Comparison of ENCODE assay signal across 22 cellular contexts in genomic region chr11:102241026-102241425, GRCh38.
DNase-seq lines count a peak whose midpoint lies in the region; ATAC-seq and TF ChIP-seq lines count a peak whose summit lies in the region.
"Had no signal": no experiment of that assay in that cellular context is flagged by ENCODE, and none has a peak within 500 bp of the region (broad histone marks: within the 10 kb centered on the region; RNA-seq: fewer than 3 reads in every experiment).

No MANE protein-coding gene starts in this region.

- POLR2A ChIA-PET in RWPE1 (lab: Yijun Ruan, JAX; ENCODE audit: low non-redundant PET): no interaction called here

- no peaks in the 10 kb centered on the region for H3K27me3 ChIP-seq in HAP-1 (ENCODE audit: low read depth)
- H3K27me3 ChIP-seq: gastrocnemius medialis had no signal

- in situ Hi-C loops in HAP-1 (cut with MboI; ENCODE audit: low sequenced_read_pairs): no loop called here

- no peaks in the 10 kb centered on the region for H3K36me3 ChIP-seq in HAP-1 (replicated peaks)
- H3K36me3 ChIP-seq: gastrocnemius medialis had no signal

- CTCF ChIA-PET in RWPE1 (lab: Yijun Ruan, JAX): no interaction called here

- no peaks in the 10 kb centered on the region for H3K9me3 ChIP-seq in HAP-1
- H3K9me3 ChIP-seq: gastrocnemius medialis had no signal

- H3K4me3 ChIP-seq in AG10803 (ENCODE audit: low read length) (no peak overlapping the region), HAP-1 (no peak overlapping the region)
- H3K4me3 ChIP-seq: gastrocnemius medialis had no signal

- TF ChIP-seq CTCF in AG10803 (conservative IDR thresholded peaks at IDR 0.05; ENCODE audit: low read length) (no peak), RWPE1 (conservative IDR thresholded peaks at IDR 0.05; ENCODE audit: low read depth) (no peak)

- ATAC-seq in GM19351 (IDR thresholded peaks at IDR 0.05; ENCODE audit: unreplicated experiment) (peak; percentile 45), left lobe of liver (no peak)
- ATAC-seq: gastrocnemius medialis, T-helper 17 cell had no signal

- no peaks in the 10 kb centered on the region for H3K4me1 ChIP-seq in HAP-1
- H3K4me1 ChIP-seq: gastrocnemius medialis had no signal

- peak; percentile 56 for DNase-seq in AG10803 (ENCODE audit: low read depth)
- DNase-seq in RWPE1 (ENCODE audit: low spot score): no peak
- DNase-seq in iris pigment epithelial cell (ENCODE audit: low read depth): peak; percentile 27
- DNase-seq in activated effector memory CD4-positive, alpha-beta T cell treated with anti-CD3 and anti-CD28 coated beads, Interleukin-2, amount 50 U/mL, for 16 hours: no peak
- no peak for DNase-seq in HAP-1 (ENCODE audit: low spot score in 2 of 2)
- DNase-seq in left lobe of liver (ENCODE audit: low spot score): no peak
- DNase-seq in NCI-H2081 treated with DMSO at 0.1 percent for 48 hours (lab: John Stamatoyannopoulos, UW): no peak
- DNase-seq: activated CD4-positive, alpha-beta T cell treated with anti-CD3 and anti-CD28 coated beads for 48 hours; activated T-cell treated with anti-CD3 and anti-CD28 coated beads, Interleukin-2, amount 50 U/mL, for 48 hours; AML-193; aorta; DMS79; effector CD8-positive, alpha-beta T cell; gastrocnemius medialis; islet precursor cell; MV-4-11; NCI-H446; retina; stimulated activated CD4-positive, alpha-beta T cell treated with anti-CD3 and anti-CD28 coated beads, Interleukin-1b, Interleukin-23, amount 100 ng/mL, for 48 hours; stimulated activated CD8-positive, alpha-beta memory T cell treated with anti-CD3 and anti-CD28 coated beads, Interleukin-4, amount 100 ng/mL, for 48 hours; T-helper 17 cell had no signal

- H3K27ac ChIP-seq in RWPE1: peak overlapping the region; percentile 67; the same call in 1 of the 2 replicates
- H3K27ac ChIP-seq: gastrocnemius medialis had no signal

Comparison
In these comparisons a context has a peak if more than half of its experiments do, and no peak if none do; other contexts are left out.
1. DNase-seq: peak in AG10803 (single experiment) and iris pigment epithelial cell (single experiment); none in RWPE1 (single experiment), activated effector memory CD4-positive, alpha-beta T cell treated with anti-CD3 and anti-CD28 coated beads, Interleukin-2, amount 50 U/mL, for 16 hours (single experiment), HAP-1 (0 of 2), left lobe of liver (single experiment) and NCI-H2081 treated with DMSO at 0.1 percent for 48 hours (single experiment).